Comparison of ENCODE assay signal across 8 cellular contexts in the genomic region with DNA sequence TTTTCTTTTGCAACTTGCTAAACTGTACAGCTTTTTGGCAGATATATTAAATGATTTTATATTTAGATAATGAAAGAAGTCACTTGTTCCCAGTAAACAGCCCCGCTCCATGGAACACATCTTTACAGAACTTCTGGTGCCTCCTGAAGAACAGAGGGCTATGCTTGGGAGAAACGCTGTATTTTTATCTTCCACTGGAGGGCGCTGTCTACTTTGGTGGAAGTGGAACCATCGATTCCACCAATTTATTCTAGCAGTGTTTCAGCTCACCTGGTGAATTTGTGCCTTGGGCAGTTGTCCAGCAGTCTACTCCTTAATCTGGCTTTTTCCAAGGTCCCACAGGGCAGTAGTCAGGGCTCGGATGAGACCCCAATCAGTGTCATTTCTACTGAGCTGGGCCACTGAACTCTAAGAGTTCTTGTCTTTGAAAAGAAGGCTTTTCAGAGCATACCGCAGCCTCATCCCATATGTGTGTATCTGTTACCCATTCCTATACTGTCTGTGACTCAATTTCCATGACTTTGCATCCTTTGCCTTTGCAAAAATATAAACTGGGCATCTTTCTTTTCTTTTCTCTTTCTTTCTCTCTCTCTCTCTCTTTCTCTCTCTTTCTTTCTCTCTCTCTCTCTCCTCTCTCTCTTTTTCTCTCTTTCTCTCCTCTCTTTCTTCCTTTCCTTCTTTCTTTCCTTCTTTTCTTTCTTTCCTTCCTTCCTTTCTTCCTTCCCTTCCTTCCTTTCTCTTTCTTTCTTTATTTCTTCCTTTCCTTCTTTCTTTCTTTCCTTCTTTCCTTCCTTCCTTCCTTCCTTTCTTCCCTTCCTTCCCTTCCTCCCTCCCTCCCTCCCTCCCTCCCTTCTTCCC.
A peak's percentile ranks its signal among the peaks of the same experiment; 100 is the strongest.
DNase-seq lines count a peak whose midpoint lies in the region; ATAC-seq and TF ChIP-seq lines count a peak whose summit lies in the region.

No MANE protein-coding gene starts in this region.

- H3K27ac ChIP-seq in VCaP (no peak overlapping the region), gastroesophageal sphincter (no peak overlapping the region)

- DNase-seq in AG09319 (ENCODE audit: extremely low read depth, low read depth) (peak; percentile 12), GDM1 (lab: John Stamatoyannopoulos, UW) (peak; percentile 37), NCI-H1930 (lab: John Stamatoyannopoulos, UW) (peak; percentile 44 to 58), retina (peak; percentile 61)
- DNase-seq in effector CD4-positive, alpha-beta T cell = no peak

- H3K4me3 ChIP-seq in gastroesophageal sphincter = no peak overlapping the region

- no peak for TF ChIP-seq EP300 in gastroesophageal sphincter (IDR thresholded peaks at IDR 0.05)

- WGBS in gastroesophageal sphincter (ENCODE audit: low coverage in 1 of 2), 2 donors = 29 to 33% methylated on average over 6 of the region's 6 CpGs

- peak; percentile 83 for TF ChIP-seq CTCF in AG09319 (IDR thresholded peaks at IDR 0.05; ENCODE audit: low read depth, low read length)
- TF ChIP-seq CTCF in VCaP (conservative IDR thresholded peaks at IDR 0.05) = peak; percentile 96
- TF ChIP-seq CTCF in gastroesophageal sphincter (IDR thresholded peaks at IDR 0.05) = peak; percentile 7 to 46 (median 37)

- ATAC-seq in gastroesophageal sphincter = no peak
- ATAC-seq in HG03571 (IDR thresholded peaks at IDR 0.05; ENCODE audit: unreplicated experiment) = no peak

- H3K4me1 ChIP-seq in gastroesophageal sphincter = no peaks in the 10 kb centered on the region

- H3K27me3 ChIP-seq in gastroesophageal sphincter = peaks cover 13% of the 10 kb centered on the region

- H3K36me3 ChIP-seq in gastroesophageal sphincter = no peaks in the 10 kb centered on the region

- no peak for TF ChIP-seq POLR2A in gastroesophageal sphincter (IDR thresholded peaks at IDR 0.05)

- H3K9me3 ChIP-seq in gastroesophageal sphincter = no peaks in the 10 kb centered on the region

Comparison
In these comparisons a context has a peak if more than half of its experiments do, and no peak if none do; other contexts are left out.
1. CTCF ChIP-seq: peak in every context shown above with its lines; median percentile 96 in VCaP; 83 in AG09319; 37 in gastroesophageal sphincter.